ENCODE assay signal across 14 cellular contexts in genomic region chr6:96466149-96466863, GRCh38. TPM values are rescaled to one million over a fixed set of nuclear protein-coding genes. Genes with fewer than 3 reads are reported as not detected.
DNase-seq lines count a peak whose midpoint lies in the region; ATAC-seq and TF ChIP-seq lines count a peak whose summit lies in the region.
"Had no signal": no experiment of that assay in that cellular context is flagged by ENCODE, and none has a peak within 500 bp of the region (broad histone marks: within the 10 kb centered on the region; RNA-seq: fewer than 3 reads in every experiment).

No MANE protein-coding gene starts in this region.

- intact Hi-C loops in activated CD4-positive, alpha-beta T cell treated with anti-CD3 and anti-CD28 coated beads, Interleukin-2, amount 10 ng/mL, durations not matched to agents 24 days and 14 days (cut with micrococcal nuclease), result loop anchor here (2.0 kb wide), 2 partner anchors 54 to 162 kb away; partner anchors contain the start of gene UFL1
- intact Hi-C loops in natural killer cell (cut with micrococcal nuclease) (no loop called here), right cardiac atrium (cut with DNase I) (no loop called here)

- no peak for TF ChIP-seq CTCF in natural killer cell (IDR thresholded peaks at IDR 0.05)

- H3K4me1 ChIP-seq in right cardiac atrium (ENCODE audit: control insufficient read depth, insufficient read depth, low read length), result no peaks in the 10 kb centered on the region
- H3K4me1 ChIP-seq: A549, SJCRH30, thyroid gland had no signal

- no peak for DNase-seq in activated CD4-positive, alpha-beta T cell treated with anti-CD3 and anti-CD28 coated beads, Interleukin-2, amount 10 ng/mL, durations not matched to agents 24 days and 14 days
- no peak for DNase-seq in activated CD4-positive, alpha-beta T cell treated with anti-CD3 and anti-CD28 coated beads, Interleukin-2, amount 50 U/mL, for 4 hours
- DNase-seq in natural killer cell, result no peak
- no peak for DNase-seq in germinal center (ENCODE audit: low spot score)
- no peak for DNase-seq in right cardiac atrium
- DNase-seq: kidney glomerular epithelial cell, SJCRH30, thyroid gland had no signal

- ATAC-seq in GM21717 (IDR thresholded peaks at IDR 0.05; ENCODE audit: unreplicated experiment) (peak; percentile 72), HG03280 (IDR thresholded peaks at IDR 0.05; ENCODE audit: unreplicated experiment) (peak; percentile 42), natural killer cell (peak; percentile 74 to 80 (median 77)), right cardiac atrium (no peak)
- ATAC-seq in stimulated activated memory B cell treated with anti-CD40 and anti-IgM and Interleukin-4, amounts not matched to agents 10 μg/mL and 1 μg/mL and 100 μg/mL, for 72 hours, result no peak
- ATAC-seq: A549, HCT116 had no signal

- H3K27me3 ChIP-seq in right cardiac atrium (ENCODE audit: control insufficient read depth, insufficient read depth), result no peaks in the 10 kb centered on the region
- H3K27me3 ChIP-seq: SJCRH30, thyroid gland had no signal

- no peaks in the 10 kb centered on the region for H3K9me3 ChIP-seq in right cardiac atrium (ENCODE audit: control insufficient read depth, low read length)
- H3K9me3 ChIP-seq: A549, SJCRH30, thyroid gland had no signal

- peaks cover 7% of the 10 kb centered on the region for H3K27me3 Mint-ChIP-seq in activated CD4-positive, alpha-beta T cell treated with anti-CD3 and anti-CD28 coated beads, Interleukin-2, amount 10 ng/mL, durations not matched to agents 24 days and 14 days
- peaks cover 6 to 22% of the 10 kb centered on the region in 2 donors for H3K27me3 Mint-ChIP-seq in natural killer cell (ENCODE audit: low read depth in 2 of 2)
- no peaks in the 10 kb centered on the region for H3K27me3 Mint-ChIP-seq in stimulated activated memory B cell treated with anti-CD40 and anti-IgM and Interleukin-4, amounts not matched to agents 10 μg/mL and 1 μg/mL and 100 μg/mL, for 72 hours
- H3K27me3 Mint-ChIP-seq: brain had no signal

- H3K36me3 Mint-ChIP-seq in activated CD4-positive, alpha-beta T cell treated with anti-CD3 and anti-CD28 coated beads, Interleukin-2, amount 10 ng/mL, durations not matched to agents 24 days and 14 days (ENCODE audit: low read depth), result no peaks in the 10 kb centered on the region
- H3K36me3 Mint-ChIP-seq in natural killer cell, result no peaks in the 10 kb centered on the region
- H3K36me3 Mint-ChIP-seq in stimulated activated memory B cell treated with anti-CD40 and anti-IgM and Interleukin-4, amounts not matched to agents 10 μg/mL and 1 μg/mL and 100 μg/mL, for 72 hours, result no peaks in the 10 kb centered on the region
- H3K36me3 Mint-ChIP-seq: brain had no signal

- H3K27ac Mint-ChIP-seq in activated CD4-positive, alpha-beta T cell treated with anti-CD3 and anti-CD28 coated beads, Interleukin-2, amount 10 ng/mL, durations not matched to agents 24 days and 14 days, result peak overlapping the region; percentile 7
- H3K27ac Mint-ChIP-seq in natural killer cell, result peak overlapping the region; percentile 13 to 42
- H3K27ac Mint-ChIP-seq in stimulated activated memory B cell treated with anti-CD40 and anti-IgM and Interleukin-4, amounts not matched to agents 10 μg/mL and 1 μg/mL and 100 μg/mL, for 72 hours, result no peak overlapping the region
- H3K27ac Mint-ChIP-seq: brain had no signal

- H3K4me1 Mint-ChIP-seq in activated CD4-positive, alpha-beta T cell treated with anti-CD3 and anti-CD28 coated beads, Interleukin-2, amount 10 ng/mL, durations not matched to agents 24 days and 14 days, result peaks cover 14% of the 10 kb centered on the region
- peaks cover 20 to 22% of the 10 kb centered on the region in 2 donors for H3K4me1 Mint-ChIP-seq in natural killer cell
- H3K4me1 Mint-ChIP-seq in stimulated activated memory B cell treated with anti-CD40 and anti-IgM and Interleukin-4, amounts not matched to agents 10 μg/mL and 1 μg/mL and 100 μg/mL, for 72 hours, result no peaks in the 10 kb centered on the region

- H3K4me3 Mint-ChIP-seq in activated CD4-positive, alpha-beta T cell treated with anti-CD3 and anti-CD28 coated beads, Interleukin-2, amount 10 ng/mL, durations not matched to agents 24 days and 14 days, result peak overlapping the region; percentile 6
- H3K4me3 Mint-ChIP-seq in natural killer cell, result peak overlapping the region; percentile 10
- H3K4me3 Mint-ChIP-seq in stimulated activated memory B cell treated with anti-CD40 and anti-IgM and Interleukin-4, amounts not matched to agents 10 μg/mL and 1 μg/mL and 100 μg/mL, for 72 hours, result no peak overlapping the region
- H3K4me3 Mint-ChIP-seq: brain had no signal

- no peak overlapping the region for H3K27ac ChIP-seq in right cardiac atrium (ENCODE audit: low read length)
- H3K27ac ChIP-seq: A549, SJCRH30, thyroid gland had no signal

- H3K9me3 Mint-ChIP-seq in activated CD4-positive, alpha-beta T cell treated with anti-CD3 and anti-CD28 coated beads, Interleukin-2, amount 10 ng/mL, durations not matched to agents 24 days and 14 days, result no peaks in the 10 kb centered on the region
- no peaks in the 10 kb centered on the region for H3K9me3 Mint-ChIP-seq in natural killer cell
- H3K9me3 Mint-ChIP-seq in stimulated activated memory B cell treated with anti-CD40 and anti-IgM and Interleukin-4, amounts not matched to agents 10 μg/mL and 1 μg/mL and 100 μg/mL, for 72 hours, result peaks cover 4% of the 10 kb centered on the region
- H3K9me3 Mint-ChIP-seq: brain had no signal

- 73% methylated on average over 2 of the region's 2 CpGs for WGBS in right cardiac atrium

- no peak overlapping the region for H3K4me3 ChIP-seq in right cardiac atrium (ENCODE audit: low read length)
- H3K4me3 ChIP-seq: A549, SJCRH30, thyroid gland had no signal

RNA-seq across cellular contexts. Expression of gene UFL1, which starts 55.3 kb away (rescaled TPM):
- 25.1 and 26.9 TPM in 2 replicates for total RNA-seq in activated CD4-positive, alpha-beta T cell treated with anti-CD3 and anti-CD28 coated beads, Interleukin-2, amount 10 ng/mL, durations not matched to agents 24 days and 14 days
- total RNA-seq in natural killer cell (10 to 100 TPM; 18.4 to 20.7 (median 19.0) TPM), right cardiac atrium (10 to 100 TPM; 24.4 to 26.8 (median 25.5) TPM)
- 13.5 TPM for polyA plus RNA-seq in right cardiac atrium

Comparison
In these comparisons a context has a peak if more than half of its experiments do, and no peak if none do; other contexts are left out.
1. ATAC-seq: peak in GM21717 (single experiment), HG03280 (single experiment) and natural killer cell (3 of 3); none in stimulated activated memory B cell treated with anti-CD40 and anti-IgM and Interleukin-4, amounts not matched to agents 10 μg/mL and 1 μg/mL and 100 μg/mL, for 72 hours (single experiment) and right cardiac atrium (0 of 2).